9 cellular contexts compared by ENCODE assay signal in the genomic region with DNA sequence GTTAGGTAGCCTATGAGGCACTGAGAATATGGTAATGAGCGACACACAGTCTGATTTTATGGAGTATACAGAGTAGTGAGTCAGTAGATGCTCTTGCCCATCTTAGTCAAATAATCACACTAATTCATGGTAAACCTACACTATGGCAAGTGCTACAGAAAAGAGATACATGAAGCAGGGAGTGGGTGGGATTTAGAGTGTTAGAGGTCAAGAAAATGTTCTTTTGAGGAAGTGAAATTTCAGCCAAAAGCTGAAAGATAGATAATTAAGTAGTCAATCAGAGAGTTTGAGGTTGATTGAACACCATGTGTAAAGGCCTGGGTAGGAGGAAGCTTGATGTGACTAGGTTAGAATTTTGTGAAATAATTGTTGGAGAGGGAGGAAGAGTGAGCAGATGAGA. TPM values are rescaled to one million over a fixed set of nuclear protein-coding genes. Genes with fewer than 3 reads are reported as not detected.
A peak's percentile ranks its signal among the peaks of the same experiment; 100 is the strongest.
DNase-seq lines count a peak whose midpoint lies in the region; ATAC-seq and TF ChIP-seq lines count a peak whose summit lies in the region.
"Had no signal": no experiment of that assay in that cellular context is flagged by ENCODE, and none has a peak within 500 bp of the region (broad histone marks: within the 10 kb centered on the region; RNA-seq: fewer than 3 reads in every experiment).

No MANE protein-coding gene starts in this region.

- H3K4me1 ChIP-seq in PC-3 (ENCODE audit: insufficient read depth, low read length) (no peaks in the 10 kb centered on the region), left ventricle myocardium inferior (no peaks in the 10 kb centered on the region)

- H3K27ac ChIP-seq in PC-3 (ENCODE audit: low read length) (no peak overlapping the region), brain microvascular endothelial cell (no peak overlapping the region), left ventricle myocardium inferior (replicated peaks) (no peak overlapping the region)

- no peak for TF ChIP-seq CTCF in GM12864 (IDR thresholded peaks at IDR 0.05; ENCODE audit: low read depth, low read length, missing control alignments)
- TF ChIP-seq CTCF in PC-3 (conservative IDR thresholded peaks at IDR 0.05; ENCODE audit: low read depth, low read length): no peak
- TF ChIP-seq CTCF in brain microvascular endothelial cell (IDR thresholded peaks at IDR 0.05; ENCODE audit: low read depth, low read length, missing control alignments): no peak
- TF ChIP-seq CTCF in left ventricle myocardium inferior (IDR thresholded peaks at IDR 0.05; ENCODE audit: borderline replicate concordance): no peak

- no peaks in the 10 kb centered on the region for H3F3A ChIP-seq in PC-3 (ENCODE audit: low read length, unreplicated experiment)

- H3K4me2 ChIP-seq in PC-3 (ENCODE audit: low read length): no peak overlapping the region

- H3K9me3 ChIP-seq in PC-3 (ENCODE audit: low read length): no peaks in the 10 kb centered on the region
- no peaks in the 10 kb centered on the region for H3K9me3 ChIP-seq in left ventricle myocardium inferior (replicated peaks)

- no peaks in the 10 kb centered on the region for H3K27me3 ChIP-seq in PC-3 (ENCODE audit: low read length)
- no peaks in the 10 kb centered on the region for H3K27me3 ChIP-seq in brain microvascular endothelial cell (replicated peaks)
- no peaks in the 10 kb centered on the region for H3K27me3 ChIP-seq in left ventricle myocardium inferior (ENCODE audit: low read depth)

- DNase-seq in GM12864 (ENCODE audit: low read depth) (peak; percentile 71), PC-3 (peak; percentile 36), brain microvascular endothelial cell (no peak), left ventricle myocardium inferior (no peak), superior temporal gyrus (ENCODE audit: extremely low spot score) (no peak)
- DNase-seq in effector CD4-positive, alpha-beta T cell: no peak
- DNase-seq: activated CD4-positive, alpha-beta T cell treated with anti-CD3 and anti-CD28 coated beads, Interleukin-2, amount 50 U/mL, for 4 hours had no signal

- in situ Hi-C loops in brain microvascular endothelial cell (cut with HindIII; ENCODE audit: low pct_ligation_motif_present, low sequenced_read_pairs): no loop called here

- no TSS peak for BruUV-seq in PC-3 (replicated peaks; lab: Mats Ljungman, UMichigan)

- POLR2A ChIA-PET in PC-3 (lab: Charles Lee; ENCODE audit: unreplicated experiment): no interaction called here

- ATAC-seq in GM19438 (IDR thresholded peaks at IDR 0.05; ENCODE audit: low read depth, unreplicated experiment) (peak; percentile 88), HG03039 (IDR thresholded peaks at IDR 0.05; ENCODE audit: unreplicated experiment) (peak; percentile 82), PC-3 (peak; percentile 86)

- no peak overlapping the region for H2AFZ ChIP-seq in PC-3 (ENCODE audit: low read length)

- intact Hi-C loops in PC-3 (cut with micrococcal nuclease): no loop called here
- intact Hi-C loops in left ventricle myocardium inferior (cut with micrococcal nuclease): no loop called here

- H3K9ac ChIP-seq in PC-3 (ENCODE audit: low read length): no peak overlapping the region

- H3K36me3 ChIP-seq in PC-3 (ENCODE audit: low read depth, low read length) (peaks cover 81% of the 10 kb centered on the region), brain microvascular endothelial cell (replicated peaks) (peaks cover 35% of the 10 kb centered on the region), left ventricle myocardium inferior (peaks cover 97% of the 10 kb centered on the region)

- no peaks in the 10 kb centered on the region for H3K79me2 ChIP-seq in PC-3 (ENCODE audit: low read length)

- no peaks in the 10 kb centered on the region for H3K9me2 ChIP-seq in PC-3 (replicated peaks; ENCODE audit: low read length)

- CTCF ChIA-PET in PC-3 (lab: Charles Lee): no interaction called here

- no peak overlapping the region for H3K4me3 ChIP-seq in GM12864 (ENCODE audit: low read depth, low read length)
- H3K4me3 ChIP-seq in PC-3 (ENCODE audit: low read length): no peak overlapping the region
- no peak overlapping the region for H3K4me3 ChIP-seq in brain microvascular endothelial cell (ENCODE audit: low read depth, low read length)
- no peak overlapping the region for H3K4me3 ChIP-seq in left ventricle myocardium inferior

- H4K20me1 ChIP-seq in PC-3 (ENCODE audit: low read length): no peaks in the 10 kb centered on the region

RNA-seq across cellular contexts. Expression of gene MDM4, which starts 14.7 kb away (rescaled TPM):
- total RNA-seq in PC-3 (2014; rRNA removed) (36.3 and 55.7 TPM in 2 replicates), left ventricle myocardium inferior (29.3 TPM)

RNA-seq across cellular contexts. Expression of gene PIK3C2B, which starts 36.3 kb away (rescaled TPM):
- 34.7 and 35.3 TPM in 2 replicates for total RNA-seq in PC-3 (2014; rRNA removed)
- total RNA-seq in left ventricle myocardium inferior: 18.5 TPM

Comparison
In these comparisons a context has a peak if more than half of its experiments do, and no peak if none do; other contexts are left out.
1. DNase-seq: peak in GM12864 (single experiment) and PC-3 (single experiment); none in effector CD4-positive, alpha-beta T cell (single experiment), brain microvascular endothelial cell (single experiment), left ventricle myocardium inferior (single experiment) and superior temporal gyrus (single experiment).
2. Peak in every context shown above with its lines, with median percentiles within 50 percentile points of each other: ATAC-seq.